Comparison of ENCODE assay signal across 1 cellular context in genomic region chr16:19948186-19949104, GRCh38.
TF ChIP-seq lines count a peak whose summit lies in the region.

No MANE protein-coding gene starts in this region.

TF ChIP-seq in WTC11, 78 proteins besides CTCF, POLR2A, EP300 and RAD21 (continued from another document):
- TF ChIP-seq ZNF512 (CRISPR knock-in tag; IDR thresholded peaks at IDR 0.05; ENCODE audit: borderline replicate concordance) (no peak), ZNF423 (CRISPR knock-in tag; IDR thresholded peaks at IDR 0.05) (peak; percentile 39; the same call in 1 of the 2 replicates), FOXK1 (CRISPR knock-in tag; IDR thresholded peaks at IDR 0.05) (no peak), ETV6 (CRISPR knock-in tag; IDR thresholded peaks at IDR 0.05) (peak; percentile 53; the same call in 1 of the 2 replicates), ZNF532 (CRISPR knock-in tag; IDR thresholded peaks at IDR 0.05; ENCODE audit: borderline replicate concordance) (peak; percentile 89; the same call in 1 of the 2 replicates), ZNF317 (CRISPR knock-in tag; IDR thresholded peaks at IDR 0.05; ENCODE audit: borderline replicate concordance, low read depth) (0 out of 2 replicates have a peak, but pooled peaks have one; percentile 48), MAX (CRISPR knock-in tag; IDR thresholded peaks at IDR 0.05) (peak; percentile 98), ZNF138 (CRISPR knock-in tag; conservative IDR thresholded peaks at IDR 0.05) (peak; percentile 72; the same call in 1 of the 2 replicates), ZBTB21 (CRISPR knock-in tag; IDR thresholded peaks at IDR 0.05; ENCODE audit: borderline replicate concordance) (no peak), JUN (CRISPR knock-in tag; IDR thresholded peaks at IDR 0.05) (peak; percentile 47; the same call in 1 of the 2 replicates), TEAD4 (CRISPR knock-in tag; IDR thresholded peaks at IDR 0.05) (0 out of 2 replicates have a peak, but pooled peaks have one; percentile 57), PRDM15 (CRISPR knock-in tag; IDR thresholded peaks at IDR 0.05) (no peak), CREB1 (CRISPR knock-in tag; IDR thresholded peaks at IDR 0.05) (peak; percentile 81; the same call in 1 of the 2 replicates), NFE2L1 (CRISPR knock-in tag; IDR thresholded peaks at IDR 0.05) (peak; percentile 97)
- TF ChIP-seq, protein P1, sequence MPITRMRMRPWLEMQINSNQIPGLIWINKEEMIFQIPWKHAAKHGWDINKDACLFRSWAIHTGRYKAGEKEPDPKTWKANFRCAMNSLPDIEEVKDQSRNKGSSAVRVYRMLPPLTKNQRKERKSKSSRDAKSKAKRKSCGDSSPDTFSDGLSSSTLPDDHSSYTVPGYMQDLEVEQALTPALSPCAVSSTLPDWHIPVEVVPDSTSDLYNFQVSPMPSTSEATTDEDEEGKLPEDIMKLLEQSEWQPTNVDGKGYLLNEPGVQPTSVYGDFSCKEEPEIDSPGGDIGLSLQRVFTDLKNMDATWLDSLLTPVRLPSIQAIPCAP (CRISPR knock-in tag; IDR thresholded peaks at IDR 0.05), result 0 out of 2 replicates have a peak, but pooled peaks have one; percentile 48
- TF ChIP-seq, protein P2, sequence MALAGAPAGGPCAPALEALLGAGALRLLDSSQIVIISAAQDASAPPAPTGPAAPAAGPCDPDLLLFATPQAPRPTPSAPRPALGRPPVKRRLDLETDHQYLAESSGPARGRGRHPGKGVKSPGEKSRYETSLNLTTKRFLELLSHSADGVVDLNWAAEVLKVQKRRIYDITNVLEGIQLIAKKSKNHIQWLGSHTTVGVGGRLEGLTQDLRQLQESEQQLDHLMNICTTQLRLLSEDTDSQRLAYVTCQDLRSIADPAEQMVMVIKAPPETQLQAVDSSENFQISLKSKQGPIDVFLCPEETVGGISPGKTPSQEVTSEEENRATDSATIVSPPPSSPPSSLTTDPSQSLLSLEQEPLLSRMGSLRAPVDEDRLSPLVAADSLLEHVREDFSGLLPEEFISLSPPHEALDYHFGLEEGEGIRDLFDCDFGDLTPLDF (CRISPR knock-in tag; IDR thresholded peaks at IDR 0.05), result 0 out of 2 replicates have a peak, but pooled peaks have one; percentile 66
- TF ChIP-seq, protein P3, sequence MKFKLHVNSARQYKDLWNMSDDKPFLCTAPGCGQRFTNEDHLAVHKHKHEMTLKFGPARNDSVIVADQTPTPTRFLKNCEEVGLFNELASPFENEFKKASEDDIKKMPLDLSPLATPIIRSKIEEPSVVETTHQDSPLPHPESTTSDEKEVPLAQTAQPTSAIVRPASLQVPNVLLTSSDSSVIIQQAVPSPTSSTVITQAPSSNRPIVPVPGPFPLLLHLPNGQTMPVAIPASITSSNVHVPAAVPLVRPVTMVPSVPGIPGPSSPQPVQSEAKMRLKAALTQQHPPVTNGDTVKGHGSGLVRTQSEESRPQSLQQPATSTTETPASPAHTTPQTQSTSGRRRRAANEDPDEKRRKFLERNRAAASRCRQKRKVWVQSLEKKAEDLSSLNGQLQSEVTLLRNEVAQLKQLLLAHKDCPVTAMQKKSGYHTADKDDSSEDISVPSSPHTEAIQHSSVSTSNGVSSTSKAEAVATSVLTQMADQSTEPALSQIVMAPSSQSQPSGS (CRISPR knock-in tag; IDR thresholded peaks at IDR 0.05; ENCODE audit: borderline replicate concordance, low read depth), result 0 out of 2 replicates have a peak, but pooled peaks have one; percentile 53
